Comparison of ENCODE assay signal across 29 cellular contexts in genomic region chr15:40986820-40987219, GRCh38. TPM values are rescaled to one million over a fixed set of nuclear protein-coding genes. Genes with fewer than 3 reads are reported as not detected.
"Had no signal": no experiment of that assay in that cellular context is flagged by ENCODE, and none has a peak within 500 bp of the region (broad histone marks: within the 10 kb centered on the region; RNA-seq: fewer than 3 reads in every experiment).

No MANE protein-coding gene starts in this region.

- DNase-seq: activated CD4-positive, alpha-beta memory T cell treated with anti-CD3 and anti-CD28 coated beads, Interleukin-2, amount 10 ng/mL, durations not matched to agents 7 days and 5 days; activated CD4-positive, alpha-beta T cell treated with anti-CD3 and anti-CD28 coated beads, Interleukin-2, amount 10 ng/mL, durations not matched to agents 24 days and 14 days; activated CD4-positive, CD25-positive, alpha-beta regulatory T cell treated with anti-CD3 and anti-CD28 coated beads, Interleukin-2, amount 50 U/mL, for 72 hours; activated gamma-delta T cell treated with Interleukin-2 at 50 U/mL for 16 hours; activated naive CD8-positive, alpha-beta T cell treated with anti-CD3 and anti-CD28 coated beads for 36 hours; activated T-cell treated with anti-CD3 and anti-CD28 coated beads, Interleukin-2, amount 50 U/mL, for 4 hours; adrenal gland; brain microvascular endothelial cell; dorsolateral prefrontal cortex; effector memory CD4-positive, alpha-beta T cell; islet precursor cell; left ventricle myocardium inferior; mesendoderm; natural killer cell; retina; sigmoid colon; small intestine; stimulated activated CD4-positive, alpha-beta T cell treated with anti-CD3 and anti-CD28 coated beads, Interleukin-4, amount 100 ng/mL, for 24 hours; upper lobe of left lung had no signal

- H3K4me1 Mint-ChIP-seq: natural killer cell had no signal

- H3K4me3 ChIP-seq: adrenal gland, coronary artery, dorsolateral prefrontal cortex, gastroesophageal sphincter, hepatocyte, left ventricle myocardium inferior, lung, sigmoid colon, upper lobe of left lung, vagina had no signal

- H3K27ac Mint-ChIP-seq: activated CD4-positive, alpha-beta memory T cell treated with anti-CD3 and anti-CD28 coated beads, Interleukin-2, amount 10 ng/mL, durations not matched to agents 7 days and 5 days; activated CD4-positive, alpha-beta T cell treated with anti-CD3 and anti-CD28 coated beads, Interleukin-2, amount 10 ng/mL, durations not matched to agents 24 days and 14 days; activated naive CD8-positive, alpha-beta T cell treated with anti-CD3 and anti-CD28 coated beads for 36 hours; activated T-helper 17 cell treated with anti-CD3 and anti-CD28 coated beads, Interleukin-2, amount 50 U/mL, for 72 hours; stimulated activated effector memory CD8-positive, alpha-beta T cell treated with anti-CD3 and anti-CD28 coated beads, Interleukin-12 subunit alpha, Interleukin-12 subunit beta, amount 100 ng/mL, for 72 hours; stimulated activated naive CD8-positive, alpha-beta T cell treated with anti-CD3 and anti-CD28 coated beads, Interleukin-15, Interleukin-2, amounts not matched to agents 100 ng/mL and 50 ng/mL, for 24 hours; T-helper 1 cell treated with Interleukin-12 subunit alpha and Interleukin-12 subunit beta and Interleukin-4 antibody, amounts not matched to agents 30 μg/mL and 1 μg/mL, for 36 hours had no signal

- H3K9me3 ChIP-seq: adrenal gland, gastroesophageal sphincter, left ventricle myocardium inferior, sigmoid colon, upper lobe of left lung, vagina had no signal

- H3K27ac ChIP-seq: adrenal gland, brain microvascular endothelial cell, dorsolateral prefrontal cortex, gastroesophageal sphincter, hepatocyte, left ventricle myocardium inferior, sigmoid colon, upper lobe of left lung, vagina had no signal

- H3K9me3 Mint-ChIP-seq: activated CD4-positive, alpha-beta memory T cell treated with anti-CD3 and anti-CD28 coated beads, Interleukin-2, amount 10 ng/mL, durations not matched to agents 7 days and 5 days; activated naive CD8-positive, alpha-beta T cell treated with anti-CD3 and anti-CD28 coated beads for 36 hours; activated T-cell treated with anti-CD3 and anti-CD28 coated beads, Interleukin-2, amount 50 U/mL, for 4 hours; activated T-helper 17 cell treated with anti-CD3 and anti-CD28 coated beads, Interleukin-2, amount 50 U/mL, for 72 hours; natural killer cell; stimulated activated effector memory CD8-positive, alpha-beta T cell treated with anti-CD3 and anti-CD28 coated beads, Interleukin-12 subunit alpha, Interleukin-12 subunit beta, amount 100 ng/mL, for 72 hours; stimulated activated naive CD8-positive, alpha-beta T cell treated with anti-CD3 and anti-CD28 coated beads, Interleukin-15, Interleukin-2, amounts not matched to agents 100 ng/mL and 50 ng/mL, for 24 hours; T-helper 1 cell treated with Interleukin-12 subunit alpha and Interleukin-12 subunit beta and Interleukin-4 antibody, amounts not matched to agents 30 μg/mL and 1 μg/mL, for 36 hours had no signal

- ATAC-seq: activated T-cell treated with anti-CD3 and anti-CD28 coated beads, Interleukin-2, amount 50 U/mL, for 4 hours; activated T-helper 17 cell treated with anti-CD3 and anti-CD28 coated beads, Interleukin-2, amount 50 U/mL, for 72 hours; gastroesophageal sphincter; natural killer cell; stimulated activated effector memory CD8-positive, alpha-beta T cell treated with anti-CD3 and anti-CD28 coated beads, Interleukin-12 subunit alpha, Interleukin-12 subunit beta, amount 100 ng/mL, for 72 hours had no signal

- H3K4me3 Mint-ChIP-seq: activated CD4-positive, alpha-beta memory T cell treated with anti-CD3 and anti-CD28 coated beads, Interleukin-2, amount 10 ng/mL, durations not matched to agents 7 days and 5 days; activated CD4-positive, alpha-beta T cell treated with anti-CD3 and anti-CD28 coated beads, Interleukin-2, amount 10 ng/mL, durations not matched to agents 24 days and 14 days; activated naive CD8-positive, alpha-beta T cell treated with anti-CD3 and anti-CD28 coated beads for 36 hours; activated T-cell treated with anti-CD3 and anti-CD28 coated beads, Interleukin-2, amount 50 U/mL, for 4 hours; activated T-helper 17 cell treated with anti-CD3 and anti-CD28 coated beads, Interleukin-2, amount 50 U/mL, for 72 hours; natural killer cell; stimulated activated effector memory CD8-positive, alpha-beta T cell treated with anti-CD3 and anti-CD28 coated beads, Interleukin-12 subunit alpha, Interleukin-12 subunit beta, amount 100 ng/mL, for 72 hours; stimulated activated naive CD8-positive, alpha-beta T cell treated with anti-CD3 and anti-CD28 coated beads, Interleukin-15, Interleukin-2, amounts not matched to agents 100 ng/mL and 50 ng/mL, for 24 hours; T-helper 1 cell treated with Interleukin-12 subunit alpha and Interleukin-12 subunit beta and Interleukin-4 antibody, amounts not matched to agents 30 μg/mL and 1 μg/mL, for 36 hours had no signal

- H3K27me3 ChIP-seq: adrenal gland, brain microvascular endothelial cell, dorsolateral prefrontal cortex, gastroesophageal sphincter, hepatocyte, sigmoid colon, upper lobe of left lung, vagina had no signal

- H3K4me1 ChIP-seq: vagina had no signal

- H3K27me3 Mint-ChIP-seq: activated CD4-positive, alpha-beta memory T cell treated with anti-CD3 and anti-CD28 coated beads, Interleukin-2, amount 10 ng/mL, durations not matched to agents 7 days and 5 days; activated CD4-positive, alpha-beta T cell treated with anti-CD3 and anti-CD28 coated beads, Interleukin-2, amount 10 ng/mL, durations not matched to agents 24 days and 14 days; activated naive CD8-positive, alpha-beta T cell treated with anti-CD3 and anti-CD28 coated beads for 36 hours; activated T-helper 17 cell treated with anti-CD3 and anti-CD28 coated beads, Interleukin-2, amount 50 U/mL, for 72 hours; stimulated activated naive CD8-positive, alpha-beta T cell treated with anti-CD3 and anti-CD28 coated beads, Interleukin-15, Interleukin-2, amounts not matched to agents 100 ng/mL and 50 ng/mL, for 24 hours had no signal

RNA-seq across cellular contexts. Expression of gene DLL4, which starts 57.7 kb away (rescaled TPM):
- total RNA-seq: activated CD4-positive, alpha-beta memory T cell treated with anti-CD3 and anti-CD28 coated beads, Interleukin-2, amount 10 ng/mL, durations not matched to agents 7 days and 5 days; activated CD4-positive, alpha-beta T cell treated with anti-CD3 and anti-CD28 coated beads, Interleukin-2, amount 10 ng/mL, durations not matched to agents 24 days and 14 days; activated naive CD8-positive, alpha-beta T cell treated with anti-CD3 and anti-CD28 coated beads for 36 hours; activated T-helper 17 cell treated with anti-CD3 and anti-CD28 coated beads, Interleukin-2, amount 50 U/mL, for 72 hours; mononuclear cell had no signal
- polyA plus RNA-seq: hepatocyte had no signal
